Comparison of ENCODE assay signal across 9 cellular contexts in the genomic region with DNA sequence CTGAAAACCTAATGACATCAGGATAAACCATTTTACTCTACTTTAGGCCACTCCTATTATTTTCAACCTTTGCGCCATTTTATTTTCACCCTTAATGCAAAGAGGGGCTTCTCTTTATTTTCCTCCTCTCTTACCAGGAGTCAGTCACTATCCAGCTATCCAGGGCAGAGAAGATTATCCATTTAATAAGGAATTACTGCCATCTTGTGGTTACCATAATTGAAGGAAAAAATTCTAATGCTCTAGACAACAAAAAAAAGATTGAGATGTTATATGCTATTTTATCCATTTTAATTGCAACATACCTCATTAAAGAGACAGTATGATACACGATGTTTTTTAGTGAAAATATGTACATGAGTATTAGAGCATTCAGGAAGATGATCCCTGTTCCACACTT.
DNase-seq lines count a peak whose midpoint lies in the region; ATAC-seq, FAIRE-seq and TF ChIP-seq lines count a peak whose summit lies in the region.
"Had no signal": no experiment of that assay in that cellular context is flagged by ENCODE, and none has a peak within 500 bp of the region (broad histone marks: within the 10 kb centered on the region; RNA-seq: fewer than 3 reads in every experiment).

No MANE protein-coding gene starts in this region.

- in situ Hi-C loops in SK-MEL-5 (cut with HindIII; ENCODE audit: low pct_unique_long_range_greater_than_20kb, low sequenced_read_pairs): no loop called here

- H3K4me3 Mint-ChIP-seq in HFFc6: no peak overlapping the region
- H3K4me3 Mint-ChIP-seq in activated naive CD4-positive, alpha-beta T cell treated with anti-CD3 and anti-CD28 coated beads for 36 hours: no peak overlapping the region
- H3K4me3 Mint-ChIP-seq: effector memory CD8-positive, alpha-beta T cell had no signal

- H3K27me3 Mint-ChIP-seq in HFFc6 (ENCODE audit: insufficient read depth): no peaks in the 10 kb centered on the region
- no peaks in the 10 kb centered on the region for H3K27me3 Mint-ChIP-seq in activated naive CD4-positive, alpha-beta T cell treated with anti-CD3 and anti-CD28 coated beads for 36 hours (ENCODE audit: low read depth)
- H3K27me3 Mint-ChIP-seq: effector memory CD8-positive, alpha-beta T cell had no signal

- H3K36me3 Mint-ChIP-seq in HFFc6 (ENCODE audit: low read depth): peaks cover 9% of the 10 kb centered on the region
- H3K36me3 Mint-ChIP-seq in activated naive CD4-positive, alpha-beta T cell treated with anti-CD3 and anti-CD28 coated beads for 36 hours (ENCODE audit: low read depth): no peaks in the 10 kb centered on the region

- H3K27ac Mint-ChIP-seq in HFFc6: no peak overlapping the region
- no peak overlapping the region for H3K27ac Mint-ChIP-seq in activated naive CD4-positive, alpha-beta T cell treated with anti-CD3 and anti-CD28 coated beads for 36 hours
- H3K27ac Mint-ChIP-seq: effector memory CD8-positive, alpha-beta T cell had no signal

- no peak for TF ChIP-seq POLR2A in GM12891 (IDR thresholded peaks at IDR 0.05; ENCODE audit: low read depth, low read length)

- TF ChIP-seq CTCF in HFFc6 (IDR thresholded peaks at IDR 0.05): peak; percentile 80
- TF ChIP-seq CTCF in GM10266 (IDR thresholded peaks at IDR 0.05; ENCODE audit: control insufficient read depth, insufficient read depth, low read depth, missing control alignments): no peak

- peaks cover 45% of the 10 kb centered on the region for H3K4me1 Mint-ChIP-seq in HFFc6 (ENCODE audit: low read depth)
- H3K4me1 Mint-ChIP-seq in activated naive CD4-positive, alpha-beta T cell treated with anti-CD3 and anti-CD28 coated beads for 36 hours (ENCODE audit: low read depth): no peaks in the 10 kb centered on the region

- no peak for FAIRE-seq in GM12891 (lab: Jason Lieb, UNC)

- H3K9me3 Mint-ChIP-seq in HFFc6: no peaks in the 10 kb centered on the region; the same call in 1 of the 2 replicates
- H3K9me3 Mint-ChIP-seq in activated naive CD4-positive, alpha-beta T cell treated with anti-CD3 and anti-CD28 coated beads for 36 hours: peaks cover 2% of the 10 kb centered on the region

- intact Hi-C loops in activated naive CD4-positive, alpha-beta T cell treated with anti-CD3 and anti-CD28 coated beads for 36 hours (cut with micrococcal nuclease): loop anchor here (2.0 kb wide), 1 partner anchor 998 kb away; no protein-coding TSS in a partner anchor

- DNase-seq in AG08396 (ENCODE audit: low spot score) (peak; percentile 12), HFFc6 (peak; percentile 48), SK-MEL-5 (ENCODE audit: low read depth, low spot score) (peak; percentile 64), glomerular visceral epithelial cell (ENCODE audit: extremely low spot score) (peak; percentile 42), GM10266 (ENCODE audit: extremely low spot score) (no peak), GM12891 (ENCODE audit: insufficient read length, low spot score) (no peak)
- no peak for DNase-seq in activated naive CD4-positive, alpha-beta T cell treated with anti-CD3 and anti-CD28 coated beads for 36 hours
- DNase-seq: effector memory CD8-positive, alpha-beta T cell had no signal

- ATAC-seq in HG03159 (IDR thresholded peaks at IDR 0.05; ENCODE audit: unreplicated experiment): no peak
- ATAC-seq: effector memory CD8-positive, alpha-beta T cell had no signal

- CTCF ChIA-PET in activated naive CD4-positive, alpha-beta T cell treated with anti-CD3 and anti-CD28 coated beads for 36 hours (lab: Charles Lee): no interaction called here

TF ChIP-seq in GM12891, 5 proteins besides CTCF, POLR2A, EP300 and RAD21:
- TF ChIP-seq POLR2AphosphoS5 (IDR thresholded peaks at IDR 0.05; ENCODE audit: low read depth, low read length): no peak
- no peak for TF ChIP-seq PAX5 (IDR thresholded peaks at IDR 0.05; ENCODE audit: insufficient read depth, low read length, severe bottlenecking)
- no peak for TF ChIP-seq SPI1 (IDR thresholded peaks at IDR 0.05; ENCODE audit: low read depth, low read length)
- no peak for TF ChIP-seq TAF1 (IDR thresholded peaks at IDR 0.05; ENCODE audit: low read depth, low read length)
- no peak for TF ChIP-seq POU2F2 (IDR thresholded peaks at IDR 0.05; ENCODE audit: low read depth, low read length)
TF ChIP-seq in GM12891: peak in this region for 0.

Comparison
In these comparisons a context has a peak if more than half of its experiments do, and no peak if none do; other contexts are left out.
1. DNase-seq: peak in AG08396 (single experiment), HFFc6 (single experiment), SK-MEL-5 (single experiment) and glomerular visceral epithelial cell (single experiment); none in activated naive CD4-positive, alpha-beta T cell treated with anti-CD3 and anti-CD28 coated beads for 36 hours (single experiment), GM10266 (single experiment) and GM12891 (single experiment).